14 cellular contexts compared by ENCODE assay signal in the genomic region with DNA sequence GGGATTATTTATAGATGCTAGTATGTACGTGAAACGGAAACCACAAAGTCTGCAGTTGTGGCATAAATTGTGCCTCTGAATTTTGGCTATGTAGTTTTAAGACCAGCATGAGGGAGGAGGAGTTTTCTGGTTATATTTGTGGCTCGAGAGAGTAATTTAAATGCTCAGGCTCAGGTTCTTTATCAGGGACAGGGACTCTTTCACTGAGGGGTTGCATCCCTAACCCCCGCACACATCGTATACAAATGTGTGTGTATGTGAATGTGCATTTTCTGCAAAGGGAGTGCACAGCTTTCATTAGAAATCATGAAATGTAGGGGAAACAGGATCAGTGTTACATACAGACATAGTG. TPM values are rescaled to one million over a fixed set of nuclear protein-coding genes. Genes with fewer than 3 reads are reported as not detected.
DNase-seq lines count a peak whose midpoint lies in the region; ATAC-seq lines count a peak whose summit lies in the region.
"Had no signal": no experiment of that assay in that cellular context is flagged by ENCODE, and none has a peak within 500 bp of the region (broad histone marks: within the 10 kb centered on the region; RNA-seq: fewer than 3 reads in every experiment).

No MANE protein-coding gene starts in this region.

- POLR2A ChIA-PET in T-cell (lab: Charles Lee), result no interaction called here

- ATAC-seq in HG03571 (IDR thresholded peaks at IDR 0.05; ENCODE audit: unreplicated experiment), result peak; percentile 29
- ATAC-seq in T-cell (replicated peaks in 1 of 4), result peak in 3 of 4 experiments; percentile 60 to 90 (median 74)
- ATAC-seq in HG03460 (IDR thresholded peaks at IDR 0.05; ENCODE audit: unreplicated experiment), result no peak
- ATAC-seq in Right ventricle myocardium superior (ENCODE audit: poor library complexity), result no peak
- ATAC-seq: body of pancreas, psoas muscle had no signal

- DNase-seq in activated naive CD4-positive, alpha-beta T cell treated with anti-CD3 and anti-CD28 coated beads, Interleukin-2, amount 10 ng/mL, durations not matched to agents 7 days and 5 days, result peak; percentile 34
- DNase-seq in activated naive CD4-positive, alpha-beta T cell (lab: John Stamatoyannopoulos, UW), result no peak
- DNase-seq in T-cell (no peak), AG20443 (ENCODE audit: low spot score) (no peak), G401 (ENCODE audit: low spot score) (no peak), Right ventricle myocardium superior (no peak)
- DNase-seq: body of pancreas; effector CD8-positive, alpha-beta T cell; foreskin melanocyte; islet precursor cell; NCI-H446; psoas muscle had no signal

- CTCF ChIA-PET in activated naive CD4-positive, alpha-beta T cell treated with anti-CD3 and anti-CD28 coated beads, Interleukin-2, amount 10 ng/mL, durations not matched to agents 7 days and 5 days (lab: Charles Lee), result no interaction called here
- CTCF ChIA-PET in T-cell (lab: Charles Lee), result no interaction called here

- peaks cover 59% of the 10 kb centered on the region for H3K4me1 Mint-ChIP-seq in activated naive CD4-positive, alpha-beta T cell treated with anti-CD3 and anti-CD28 coated beads, Interleukin-2, amount 10 ng/mL, durations not matched to agents 7 days and 5 days
- H3K4me1 Mint-ChIP-seq in T-cell, result peaks cover 58 to 70% (median 66%) of the 10 kb centered on the region in 3 donors

- intact Hi-C loops in Right ventricle myocardium superior (cut with DNase I), result no loop called here

- peaks cover 62% of the 10 kb centered on the region for H3K36me3 Mint-ChIP-seq in activated naive CD4-positive, alpha-beta T cell treated with anti-CD3 and anti-CD28 coated beads, Interleukin-2, amount 10 ng/mL, durations not matched to agents 7 days and 5 days
- H3K36me3 Mint-ChIP-seq in T-cell, result peaks cover 29% of the 10 kb centered on the region

- no peaks in the 10 kb centered on the region for H3K9me3 Mint-ChIP-seq in activated naive CD4-positive, alpha-beta T cell treated with anti-CD3 and anti-CD28 coated beads, Interleukin-2, amount 10 ng/mL, durations not matched to agents 7 days and 5 days
- no peaks in the 10 kb centered on the region for H3K9me3 Mint-ChIP-seq in T-cell

- in situ Hi-C loops in G401 (cut with HindIII; ENCODE audit: low sequenced_read_pairs), result no loop called here

- no peaks in the 10 kb centered on the region for H3K27me3 Mint-ChIP-seq in activated naive CD4-positive, alpha-beta T cell treated with anti-CD3 and anti-CD28 coated beads, Interleukin-2, amount 10 ng/mL, durations not matched to agents 7 days and 5 days
- H3K27me3 Mint-ChIP-seq in T-cell, result no peaks in the 10 kb centered on the region

- H3K27ac Mint-ChIP-seq in activated naive CD4-positive, alpha-beta T cell treated with anti-CD3 and anti-CD28 coated beads, Interleukin-2, amount 10 ng/mL, durations not matched to agents 7 days and 5 days, result peak overlapping the region; percentile 63
- H3K27ac Mint-ChIP-seq in T-cell, result peak overlapping the region; percentile 78 to 84

- H3K4me3 Mint-ChIP-seq in activated naive CD4-positive, alpha-beta T cell treated with anti-CD3 and anti-CD28 coated beads, Interleukin-2, amount 10 ng/mL, durations not matched to agents 7 days and 5 days, result peak overlapping the region; percentile 49
- H3K4me3 Mint-ChIP-seq in T-cell, result peak overlapping the region; percentile 4 to 43 (median 36)

RNA-seq across cellular contexts. Expression of a gene that starts 12.6 kb away (rescaled TPM):
- total RNA-seq in T-cell (10 to 100 TPM; 15.8 to 21.6 (median 18.2) TPM), Right ventricle myocardium superior (not detected)
- not detected in 2 replicates for total RNA-seq in G401 (2014; rRNA removed; shearing (Covaris generic))
- total RNA-seq: body of pancreas, psoas muscle had no signal

RNA-seq across cellular contexts. Expression of a gene that starts 34.3 kb away (rescaled TPM):
- total RNA-seq in T-cell (1 to 10 TPM in 4 of 5 donors, under 1 TPM in 1; 0.95 to 2.2 (median 1.5) TPM), Right ventricle myocardium superior (2.5 TPM)
- not detected in 2 replicates for total RNA-seq in G401 (2014; rRNA removed; shearing (Covaris generic))

Comparison
In these comparisons a context has a peak if more than half of its experiments do, and no peak if none do; other contexts are left out.
1. ATAC-seq: peak in HG03571 (single experiment) and T-cell (3 of 4); none in HG03460 (single experiment) and Right ventricle myocardium superior (single experiment).
2. RNA of a gene that starts 12.6 kb away (total RNA-seq): 15.8 to 21.6 TPM in T-cell; not detected in Right ventricle myocardium superior (single experiment) and not detected in G401; every median in the first group is over 10 times any median in the second.